ENCODE assay signal across 1 cellular context in genomic region chr1:205121660-205122488, GRCh38.
TF ChIP-seq lines count a peak whose summit lies in the region.

TSS of gene RBBP5 (minus strand) at chr1:205121978. CDS start at chr1:205121873, 105 bp downstream.

TF ChIP-seq in HEK293, 187 proteins besides CTCF, POLR2A, EP300 and RAD21 (continued from another document and continues in another):
- peak; percentile 95 for TF ChIP-seq ZNF692 (tag by site-specific recombination; IDR thresholded peaks at IDR 0.05)
- peak; percentile 70 for TF ChIP-seq ZBTB20 (tag by site-specific recombination; IDR thresholded peaks at IDR 0.05)
- peak; percentile 85 for TF ChIP-seq ZNF146 (tag by site-specific recombination; IDR thresholded peaks at IDR 0.05)
- TF ChIP-seq ZNF529 (tag by site-specific recombination; IDR thresholded peaks at IDR 0.05; ENCODE audit: insufficient replicate concordance): no peak
- TF ChIP-seq KLF16 (tag by site-specific recombination; IDR thresholded peaks at IDR 0.05): peak; percentile 97
- TF ChIP-seq ZNF561 (tag by site-specific recombination; IDR thresholded peaks at IDR 0.05; ENCODE audit: borderline replicate concordance): peak; percentile 99
- peak; percentile 53; the same call in 1 of the 2 replicates for TF ChIP-seq PRDM6 (tag by site-specific recombination; IDR thresholded peaks at IDR 0.05)
- TF ChIP-seq GLIS2 (tag by site-specific recombination; IDR thresholded peaks at IDR 0.05): peak; percentile 72; the same call in 1 of the 2 replicates
- no peak for TF ChIP-seq ZNF747 (tag by site-specific recombination; IDR thresholded peaks at IDR 0.05)
- no peak for TF ChIP-seq ZNF311 (tag by site-specific recombination; IDR thresholded peaks at IDR 0.05; ENCODE audit: borderline replicate concordance)
- TF ChIP-seq SP7 (tag by site-specific recombination; IDR thresholded peaks at IDR 0.05): peak; percentile 97
- peak; percentile 98 for TF ChIP-seq KLF8 (tag by site-specific recombination; IDR thresholded peaks at IDR 0.05)
- peak; percentile 72 for TF ChIP-seq SP2 (tag by site-specific recombination; IDR thresholded peaks at IDR 0.05)
- no peak for TF ChIP-seq ZNF777 (tag by site-specific recombination; IDR thresholded peaks at IDR 0.05; ENCODE audit: borderline replicate concordance)
- TF ChIP-seq TRIM28 (IDR thresholded peaks at IDR 0.05; ENCODE audit: borderline replicate concordance, low read length): peak; percentile 96
- TF ChIP-seq ZNF843 (tag by site-specific recombination; IDR thresholded peaks at IDR 0.05): peak; percentile 85
- TF ChIP-seq ZNF18 (tag by site-specific recombination; IDR thresholded peaks at IDR 0.05): peak; percentile 77; the same call in 1 of the 2 replicates
- TF ChIP-seq ZSCAN5A (tag by site-specific recombination; IDR thresholded peaks at IDR 0.05): peak; percentile 95
- peak; percentile 89 for TF ChIP-seq ZNF76 (tag by site-specific recombination; IDR thresholded peaks at IDR 0.05; ENCODE audit: borderline replicate concordance, low read depth)
- TF ChIP-seq ZNF580 (tag by site-specific recombination; IDR thresholded peaks at IDR 0.05): peak; percentile 97
- TF ChIP-seq FEZF1 (tag by site-specific recombination; IDR thresholded peaks at IDR 0.05): peak; percentile 44; the same call in 1 of the 2 replicates
- peak; percentile 94 for TF ChIP-seq IKZF3 (tag by site-specific recombination; IDR thresholded peaks at IDR 0.05)
- TF ChIP-seq ZNF24 (tag by site-specific recombination; IDR thresholded peaks at IDR 0.05): peak; percentile 99
- TF ChIP-seq ZNF354C (tag by site-specific recombination; IDR thresholded peaks at IDR 0.05; ENCODE audit: borderline replicate concordance, low read depth): no peak
- TF ChIP-seq ZNF350 (tag by site-specific recombination; IDR thresholded peaks at IDR 0.05): no peak
- TF ChIP-seq ZNF558 (tag by site-specific recombination; IDR thresholded peaks at IDR 0.05): peak; percentile 95
- TF ChIP-seq SP3 (tag by site-specific recombination; IDR thresholded peaks at IDR 0.05): peak; percentile 88
- peak; percentile 83 for TF ChIP-seq ZFHX2 (tag by site-specific recombination; conservative IDR thresholded peaks at IDR 0.05)
- TF ChIP-seq GFI1B (tag by site-specific recombination; IDR thresholded peaks at IDR 0.05): peak; percentile 63
- TF ChIP-seq ZBTB49 (tag by site-specific recombination; IDR thresholded peaks at IDR 0.05; ENCODE audit: low read depth): no peak
- TF ChIP-seq ZBTB10 (tag by site-specific recombination; IDR thresholded peaks at IDR 0.05): peak; percentile 41; the same call in 1 of the 2 replicates
- TF ChIP-seq REPIN1 (tag by site-specific recombination; IDR thresholded peaks at IDR 0.05; ENCODE audit: low read depth): peak; percentile 98
- peak; percentile 63; the same call in 1 of the 2 replicates for TF ChIP-seq ZNF785 (tag by site-specific recombination; IDR thresholded peaks at IDR 0.05)
- peak; percentile 93 for TF ChIP-seq PRDM10 (tag by site-specific recombination; IDR thresholded peaks at IDR 0.05)
- TF ChIP-seq SCRT2 (tag by site-specific recombination; IDR thresholded peaks at IDR 0.05): peak; percentile 78
- TF ChIP-seq ZNF621 (tag by site-specific recombination; IDR thresholded peaks at IDR 0.05): no peak
- 0 out of 2 replicates have a peak, but pooled peaks have one; percentile 63 for TF ChIP-seq ZNF488 (tag by site-specific recombination; IDR thresholded peaks at IDR 0.05)
- TF ChIP-seq ZFP41 (tag by site-specific recombination; IDR thresholded peaks at IDR 0.05; ENCODE audit: borderline replicate concordance): 0 out of 2 replicates have a peak, but pooled peaks have one; percentile 79
- peak; percentile 54; the same call in 1 of the 2 replicates for TF ChIP-seq OSR2 (tag by site-specific recombination; IDR thresholded peaks at IDR 0.05)
- TF ChIP-seq KLF17 (tag by site-specific recombination; IDR thresholded peaks at IDR 0.05): peak; percentile 99
- TF ChIP-seq KLF7 (tag by site-specific recombination; IDR thresholded peaks at IDR 0.05; ENCODE audit: borderline replicate concordance): peak; percentile 92; the same call in 1 of the 2 replicates
- TF ChIP-seq GLIS1 (tag by site-specific recombination; IDR thresholded peaks at IDR 0.05): peak; percentile 58; the same call in 1 of the 2 replicates
- 0 out of 2 replicates have a peak, but pooled peaks have one; percentile 52 for TF ChIP-seq ZNF645 (tag by site-specific recombination; IDR thresholded peaks at IDR 0.05)
